ENCODE assay signal across 13 cellular contexts in genomic region chr2:172246649-172247048, GRCh38.
DNase-seq lines count a peak whose midpoint lies in the region; ATAC-seq, FAIRE-seq and TF ChIP-seq lines count a peak whose summit lies in the region.
"Had no signal": no experiment of that assay in that cellular context is flagged by ENCODE, and none has a peak within 500 bp of the region (broad histone marks: within the 10 kb centered on the region; RNA-seq: fewer than 3 reads in every experiment).

No MANE protein-coding gene starts in this region.

- H3K9me3 ChIP-seq in astrocyte (ENCODE audit: insufficient read depth, low read depth, low read length) = no peaks in the 10 kb centered on the region
- H3K9me3 ChIP-seq: MG63, tibial artery had no signal

- H3K27me3 Mint-ChIP-seq in astrocyte (ENCODE audit: low read depth, unreplicated experiment) = no peaks in the 10 kb centered on the region
- H3K27me3 Mint-ChIP-seq in activated CD4-positive, alpha-beta T cell treated with anti-CD3 and anti-CD28 coated beads, Interleukin-2, amount 10 ng/mL, durations not matched to agents 24 days and 14 days = peaks cover 3% of the 10 kb centered on the region

- H3K27me3 ChIP-seq in astrocyte (ENCODE audit: insufficient read depth, low read length) = no peaks in the 10 kb centered on the region
- H3K27me3 ChIP-seq: MG63, tibial artery had no signal

- no peak for ATAC-seq in HG03442 (IDR thresholded peaks at IDR 0.05; ENCODE audit: unreplicated experiment)

- FAIRE-seq in astrocyte (lab: Jason Lieb, UNC) = no peak

- peaks cover 5% of the 10 kb centered on the region for H3K9me3 Mint-ChIP-seq in astrocyte (ENCODE audit: unreplicated experiment)
- peaks cover 7% of the 10 kb centered on the region for H3K9me3 Mint-ChIP-seq in activated CD4-positive, alpha-beta T cell treated with anti-CD3 and anti-CD28 coated beads, Interleukin-2, amount 10 ng/mL, durations not matched to agents 24 days and 14 days

- no peak overlapping the region for H3K4me3 ChIP-seq in astrocyte (ENCODE audit: insufficient read depth, low read depth, low read length)
- H3K4me3 ChIP-seq: GM23248, MG63, tibial artery had no signal

- TF ChIP-seq CTCF in astrocyte (IDR thresholded peaks at IDR 0.05; ENCODE audit: insufficient read depth, low read depth, low read length) = no peak

- H3K36me3 ChIP-seq in astrocyte (ENCODE audit: insufficient read depth, low read length) = no peaks in the 10 kb centered on the region
- H3K36me3 ChIP-seq: MG63, tibial artery, WERI-Rb-1 had no signal

- peaks cover 38% of the 10 kb centered on the region for H3K4me1 Mint-ChIP-seq in astrocyte (ENCODE audit: low read depth, unreplicated experiment)
- H3K4me1 Mint-ChIP-seq in activated CD4-positive, alpha-beta T cell treated with anti-CD3 and anti-CD28 coated beads, Interleukin-2, amount 10 ng/mL, durations not matched to agents 24 days and 14 days = peaks cover 18% of the 10 kb centered on the region

- no peaks in the 10 kb centered on the region for H3K79me2 ChIP-seq in astrocyte (ENCODE audit: insufficient read depth, low read length)

- H4K20me1 ChIP-seq in astrocyte (ENCODE audit: insufficient read depth, low read length) = no peaks in the 10 kb centered on the region

- H3K4me1 ChIP-seq in astrocyte (ENCODE audit: insufficient read depth, low read length) = peaks cover 42% of the 10 kb centered on the region
- H3K4me1 ChIP-seq: tibial artery had no signal

- H3K4me3 Mint-ChIP-seq in astrocyte (ENCODE audit: unreplicated experiment) = no peak overlapping the region
- no peak overlapping the region for H3K4me3 Mint-ChIP-seq in activated CD4-positive, alpha-beta T cell treated with anti-CD3 and anti-CD28 coated beads, Interleukin-2, amount 10 ng/mL, durations not matched to agents 24 days and 14 days

- no peak overlapping the region for H3K4me2 ChIP-seq in astrocyte (ENCODE audit: low read length)

- DNase-seq in DMS79 treated with DMSO at 0.1 percent for 48 hours (lab: John Stamatoyannopoulos, UW) (peak; percentile 11), DMS79 (lab: John Stamatoyannopoulos, UW) (no peak), MV-4-11 (lab: John Stamatoyannopoulos, UW) (peak; percentile 58), astrocyte (ENCODE audit: low read depth) (peak; percentile 31), renal cortical epithelial cell (ENCODE audit: low read depth) (peak; percentile 30), head of caudate nucleus (no peak)
- DNase-seq in activated CD4-positive, alpha-beta T cell treated with anti-CD3 and anti-CD28 coated beads, Interleukin-2, amount 10 ng/mL, durations not matched to agents 24 days and 14 days = no peak
- DNase-seq: 8988T, GM23248, MG63, tibial artery, WERI-Rb-1 had no signal

- no peak overlapping the region for H3K9ac ChIP-seq in astrocyte (ENCODE audit: low read length)
- H3K9ac ChIP-seq: GM23248 had no signal

- H3K36me3 Mint-ChIP-seq in astrocyte (ENCODE audit: low read depth, unreplicated experiment) = peaks cover 3% of the 10 kb centered on the region
- no peaks in the 10 kb centered on the region for H3K36me3 Mint-ChIP-seq in activated CD4-positive, alpha-beta T cell treated with anti-CD3 and anti-CD28 coated beads, Interleukin-2, amount 10 ng/mL, durations not matched to agents 24 days and 14 days (ENCODE audit: low read depth)

- H3K27ac ChIP-seq in astrocyte (ENCODE audit: low read depth, low read length) = no peak overlapping the region
- H3K27ac ChIP-seq: GM23248, tibial artery, WERI-Rb-1 had no signal

- intact Hi-C loops in activated CD4-positive, alpha-beta T cell treated with anti-CD3 and anti-CD28 coated beads, Interleukin-2, amount 10 ng/mL, durations not matched to agents 24 days and 14 days (cut with micrococcal nuclease) = no loop called here
- intact Hi-C loops in head of caudate nucleus (cut with DNase I) = no loop called here

- peak overlapping the region; percentile 20 for H3K27ac Mint-ChIP-seq in astrocyte (ENCODE audit: unreplicated experiment)
- no peak overlapping the region for H3K27ac Mint-ChIP-seq in activated CD4-positive, alpha-beta T cell treated with anti-CD3 and anti-CD28 coated beads, Interleukin-2, amount 10 ng/mL, durations not matched to agents 24 days and 14 days

- H2AFZ ChIP-seq in astrocyte (ENCODE audit: low read depth, low read length) = no peak overlapping the region
- H2AFZ ChIP-seq: GM23248 had no signal

Comparison
In these comparisons a context has a peak if more than half of its experiments do, and no peak if none do; other contexts are left out.
1. DNase-seq: peak in DMS79 treated with DMSO at 0.1 percent for 48 hours (single experiment), MV-4-11 (single experiment), astrocyte (single experiment) and renal cortical epithelial cell (single experiment); none in DMS79 (single experiment), activated CD4-positive, alpha-beta T cell treated with anti-CD3 and anti-CD28 coated beads, Interleukin-2, amount 10 ng/mL, durations not matched to agents 24 days and 14 days (single experiment) and head of caudate nucleus (0 of 42).